ENCODE assay signal across 22 cellular contexts in genomic region chr7:1649751-1650326, GRCh38. TPM values are rescaled to one million over a fixed set of nuclear protein-coding genes. Genes with fewer than 3 reads are reported as not detected.
DNase-seq lines count a peak whose midpoint lies in the region; ATAC-seq, FAIRE-seq and TF ChIP-seq lines count a peak whose summit lies in the region.
"Had no signal": no experiment of that assay in that cellular context is flagged by ENCODE, and none has a peak within 500 bp of the region (broad histone marks: within the 10 kb centered on the region; RNA-seq: fewer than 3 reads in every experiment).

No MANE protein-coding gene starts in this region.

- H3K79me2 ChIP-seq in K562 (ENCODE audit: control insufficient read depth, insufficient read depth, low read length), result no peaks in the 10 kb centered on the region

- peak overlapping the region; percentile 10 for H2BK120ac ChIP-seq in neuronal stem cell (ENCODE audit: low read depth, low read length)

- peak overlapping the region; percentile 43 for H3K23ac ChIP-seq in neuronal stem cell (ENCODE audit: low read depth, low read length, poor library complexity)

- H3K27me3 ChIP-seq in BLaER1 (no peaks in the 10 kb centered on the region), Caco-2 (replicated peaks; ENCODE audit: control insufficient read depth, insufficient read depth, low read length) (no peaks in the 10 kb centered on the region), K562 (ENCODE audit: control insufficient read depth in 2 of 2, insufficient read depth in 2 of 2, low read length in 2 of 2) (peaks cover 4 to 43% of the 10 kb centered on the region in 2 experiments; a peak in 3 of 5 replicates), neuronal stem cell (ENCODE audit: control insufficient read depth in 3 of 3, insufficient read depth in 3 of 3, low read depth in 1 of 3, low read length in 3 of 3) (peaks cover 0 to 16% (median 0%) of the 10 kb centered on the region in 3 experiments), tibial artery (peaks cover 0 to 60% of the 10 kb centered on the region in 2 donors)
- H3K27me3 ChIP-seq: MG63 had no signal

- H2AFZ ChIP-seq in K562 (ENCODE audit: low read depth, low read length) (no peak overlapping the region), neuronal stem cell (ENCODE audit: low read length) (no peak overlapping the region)

- no peaks in the 10 kb centered on the region for H3K36me3 Mint-ChIP-seq in Caco-2 (ENCODE audit: insufficient read depth, unreplicated experiment)
- H3K36me3 Mint-ChIP-seq: CD8-positive, alpha-beta T cell had no signal

- H4K20me1 ChIP-seq in BLaER1 (no peaks in the 10 kb centered on the region), K562 (replicated peaks; ENCODE audit: control insufficient read depth, insufficient read depth, low read length) (0 out of 2 replicates have a peak, but pooled peaks cover 7% of the 10 kb centered on the region)

- H3K4me3 ChIP-seq in BLaER1 (peak overlapping the region; percentile 24; the same call in 1 of the 2 replicates), Caco-2 (ENCODE audit: low read depth, low read length) (no peak overlapping the region), K562 (no peak overlapping the region), neuronal stem cell (ENCODE audit: low read length in 2 of 2) (no peak overlapping the region), lower leg skin (ENCODE audit: low read depth, poor library complexity, severe bottlenecking) (no peak overlapping the region), tibial artery (no peak overlapping the region)
- H3K4me3 ChIP-seq: A549, MG63 had no signal

- peak overlapping the region; percentile 46 for H3K27ac Mint-ChIP-seq in Caco-2 (ENCODE audit: unreplicated experiment)
- H3K27ac Mint-ChIP-seq: CD8-positive, alpha-beta T cell; H9 had no signal

- intact Hi-C loops in Caco-2 (cut with micrococcal nuclease; ENCODE audit: unreplicated experiment) (no loop called here), K562 (cut with micrococcal nuclease) (loop anchor here (10.0 kb wide), 1 partner anchor 55 kb away; no protein-coding TSS in a partner anchor), lower leg skin (cut with DNase I; ENCODE audit: low total_unique reads) (no loop called here), tibial artery (cut with DNase I; ENCODE audit: low total_unique reads) (no loop called here)

- CTCF ChIA-PET in Caco-2 (lab: Charles Lee), result no interaction called here
- CTCF ChIA-PET in K562 (lab: Yijun Ruan, JAX; ENCODE audit: low intra/inter-chr PET ratio), result no interaction called here

- no peaks in the 10 kb centered on the region for H3K9me1 ChIP-seq in K562 (ENCODE audit: control insufficient read depth, insufficient read depth, low read length)

- peak overlapping the region; percentile 96 for H3K4me2 ChIP-seq in BLaER1
- H3K4me2 ChIP-seq in K562 (ENCODE audit: insufficient read depth, low read length), result no peak overlapping the region
- no peak overlapping the region for H3K4me2 ChIP-seq in neuronal stem cell (ENCODE audit: insufficient read depth, low read length, poor library complexity, severe bottlenecking)
- H3K4me2 ChIP-seq: A549 had no signal

- H3K36me3 ChIP-seq in BLaER1 (no peaks in the 10 kb centered on the region), Caco-2 (ENCODE audit: control insufficient read depth, insufficient read depth, low read length) (no peaks in the 10 kb centered on the region), K562 (ENCODE audit: control insufficient read depth, insufficient read depth, low read length) (no peaks in the 10 kb centered on the region), neuronal stem cell (replicated peaks in 1 of 2; ENCODE audit: control insufficient read depth in 2 of 2, insufficient read depth in 2 of 2, low read length in 2 of 2) (no peaks in the 10 kb centered on the region), tibial artery (no peaks in the 10 kb centered on the region)
- H3K36me3 ChIP-seq: MG63 had no signal

- no peak overlapping the region for H2BK5ac ChIP-seq in neuronal stem cell (ENCODE audit: low read length)

- no peaks in the 10 kb centered on the region for H3K4me1 Mint-ChIP-seq in Caco-2 (ENCODE audit: low read depth, unreplicated experiment)

- H3K27me3 Mint-ChIP-seq in Caco-2 (ENCODE audit: insufficient read depth, unreplicated experiment), result peaks cover 6% of the 10 kb centered on the region

- H3K9me3 Mint-ChIP-seq in Caco-2 (ENCODE audit: unreplicated experiment), result no peaks in the 10 kb centered on the region
- H3K9me3 Mint-ChIP-seq: CD8-positive, alpha-beta T cell; H9 had no signal

- TF ChIP-seq POLR2A in K562 (conservative IDR thresholded peaks at IDR 0.05) (no peak), lower leg skin (IDR thresholded peaks at IDR 0.05) (no peak)

- H4K91ac ChIP-seq in neuronal stem cell (ENCODE audit: low read depth, low read length, poor library complexity), result no peak overlapping the region

- no peak for TF ChIP-seq RAD21 in K562 (CRISPR knock-in tag; conservative IDR thresholded peaks at IDR 0.05 in 1 of 2, IDR thresholded peaks at IDR 0.05 in 1 of 2)

- peak overlapping the region; percentile 26 for H4K8ac ChIP-seq in neuronal stem cell (ENCODE audit: low read depth, low read length)

- H3K9me3 ChIP-seq in BLaER1 (no peaks in the 10 kb centered on the region), Caco-2 (no peaks in the 10 kb centered on the region), K562 (replicated peaks; ENCODE audit: control insufficient read depth, insufficient read depth, low read depth, low read length) (no peaks in the 10 kb centered on the region), neuronal stem cell (replicated peaks in 1 of 2; ENCODE audit: control insufficient read depth in 2 of 2, insufficient read depth in 1 of 2, low read depth in 1 of 2, low read length in 2 of 2) (peaks cover 0 to 2% of the 10 kb centered on the region in 2 donors), tibial artery (no peaks in the 10 kb centered on the region)
- H3K9me3 ChIP-seq: A549, MG63 had no signal

- H3K4me3 Mint-ChIP-seq in Caco-2 (ENCODE audit: unreplicated experiment), result no peak overlapping the region
- H3K4me3 Mint-ChIP-seq: CD8-positive, alpha-beta T cell; H9 had no signal

- 36% methylated on average over 8 of the region's 9 CpGs for whole genome bisulfite sequencing in K562 (ENCODE audit: insufficient coverage, low coverage, missing lambda C conversion rate)
- no CpG with 5 or more reads among the region's 9 CpGs for WGBS in neuronal stem cell (ENCODE audit: extremely low coverage in 2 of 2, insufficient read length in 2 of 2, insufficient replicate concordance in 1 of 2), 2 donors
- WGBS in lower leg skin, 2 donors, result 91 to 94% methylated on average over 9 of the region's 9 CpGs

- ATAC-seq in K562, result no peak
- ATAC-seq: CD8-positive, alpha-beta T cell; SK-N-SH treated with all-trans-retinoic acid at 6 μM for 48 hours had no signal

- in situ Hi-C loops in K562 (cut with MboI), result no loop called here

- no peak overlapping the region for H3K4ac ChIP-seq in neuronal stem cell (ENCODE audit: low read length)

- no peak for FAIRE-seq in K562 (lab: Jason Lieb, UNC)
- FAIRE-seq: A549 had no signal

- no peak overlapping the region for H2BK15ac ChIP-seq in neuronal stem cell (ENCODE audit: low read length)

- no peak overlapping the region for H2BK12ac ChIP-seq in neuronal stem cell (ENCODE audit: low read length)

- peaks cover 89% of the 10 kb centered on the region for H3K4me1 ChIP-seq in BLaER1
- H3K4me1 ChIP-seq in Caco-2, result no peaks in the 10 kb centered on the region
- H3K4me1 ChIP-seq in K562 (replicated peaks in 1 of 2; ENCODE audit: control insufficient read depth in 2 of 2, insufficient read depth in 2 of 2, low read length in 2 of 2), result peaks cover 16 to 58% of the 10 kb centered on the region in 2 experiments; a peak in 4 of 5 replicates
- peaks cover 13 to 24% of the 10 kb centered on the region in 2 donors for H3K4me1 ChIP-seq in neuronal stem cell (ENCODE audit: control insufficient read depth in 2 of 2, insufficient read depth in 1 of 2, low read depth in 1 of 2, low read length in 2 of 2)
- peaks cover 13 to 27% (median 25%) of the 10 kb centered on the region in 4 donors for H3K4me1 ChIP-seq in tibial artery
- H3K4me1 ChIP-seq: A549 had no signal

- H3K27ac ChIP-seq in BLaER1 (peak overlapping the region; percentile 96), K562 (ENCODE audit: extremely low read depth, low read depth, low read length) (no peak overlapping the region), neuronal stem cell (replicated peaks; ENCODE audit: low read length) (no peak overlapping the region), tibial artery (no peak overlapping the region)
- H3K27ac ChIP-seq: A549, C4-2B, RWPE1 had no signal

- H3K9ac ChIP-seq in BLaER1, result peak overlapping the region; percentile 40; the same call in 1 of the 2 replicates
- H3K9ac ChIP-seq in K562 (ENCODE audit: insufficient read depth in 1 of 2, low read depth in 2 of 2, low read length in 2 of 2), result no peak overlapping the region
- no peak overlapping the region for H3K9ac ChIP-seq in neuronal stem cell (ENCODE audit: low read depth, low read length, poor library complexity)

- H3K79me1 ChIP-seq in neuronal stem cell (ENCODE audit: low read depth, low read length), result peaks cover 4% of the 10 kb centered on the region

- no peak for TF ChIP-seq EP300 in K562 (IDR thresholded peaks at IDR 0.05; ENCODE audit: low read length)

- POLR2A ChIA-PET in Caco-2 (lab: Charles Lee), result no interaction called here
- POLR2A ChIA-PET in K562 (lab: Yijun Ruan, JAX), result interaction anchor here (0.7 to 0.8 kb wide), 2 partner anchors 19 to 27 kb away, joined by 4 read pairs; no protein-coding TSS in a partner anchor

- H2AK5ac ChIP-seq in neuronal stem cell (ENCODE audit: low read depth, low read length), result peak overlapping the region; percentile 82

- BruUV-seq in Caco-2 (replicated peaks; lab: Mats Ljungman, UMichigan), result no TSS peak
- no TSS peak for BruUV-seq in K562 (replicated peaks; lab: Mats Ljungman, UMichigan)

- TF ChIP-seq CTCF in Caco-2 (IDR thresholded peaks at IDR 0.05; ENCODE audit: insufficient read depth in 1 of 2, low read depth in 1 of 2, low read length in 1 of 2, severe bottlenecking in 1 of 2, unreplicated experiment in 1 of 2), result no peak
- TF ChIP-seq CTCF in K562 (IDR thresholded peaks at IDR 0.05 in 2 of 3, conservative IDR thresholded peaks at IDR 0.05 in 1 of 3; ENCODE audit: insufficient read depth in 2 of 3, low read depth in 1 of 3, low read length in 3 of 3), result 0 out of 6 replicates have a peak, but pooled peaks of 2 of the 3 experiments have one; percentile 7 to 13
- TF ChIP-seq CTCF in lower leg skin (IDR thresholded peaks at IDR 0.05), result no peak
- no peak for TF ChIP-seq CTCF in tibial artery (IDR thresholded peaks at IDR 0.05)

- DNase-seq in Caco-2 (no peak), K562 (ENCODE audit: extremely low read depth in 1 of 4, low spot score in 3 of 4) (no peak), neuronal stem cell (ENCODE audit: low spot score) (no peak), lower leg skin (ENCODE audit: low spot score in 2 of 2) (no peak), hypothalamus (lab: John Stamatoyannopoulos, UW) (no peak), tibial artery (no peak)
- DNase-seq: AML-193; CD8-positive, alpha-beta T cell; DMS79 treated with DMSO at 0.1 percent for 48 hours; GF-D8; H9; Kasumi-1; MG63; NCI-H1105 treated with DMSO at 0.1 percent for 48 hours; NCI-H2029; NCI-H446 treated with DMSO at 0.1 percent for 48 hours; NCI-H526 treated with DMSO at 0.1 percent for 48 hours had no signal

- H3K14ac ChIP-seq in neuronal stem cell (ENCODE audit: low read length), result no peak overlapping the region

- H3K18ac ChIP-seq in neuronal stem cell (ENCODE audit: low read length), result no peak overlapping the region

RNA-seq across cellular contexts. Expression of gene ELFN1, which starts 20.2 kb away (rescaled TPM):
- 2.3 TPM in 2 replicates for total RNA-seq in Caco-2 (2022)
- total RNA-seq in K562 (2011; cell fraction: chromatin; rRNA removed; ENCODE audit: low replicate concordance), result 0.25 TPM in 1 of 2 replicates, not detected in the other
- 0.39 and 0.67 TPM in 2 replicates for total RNA-seq in K562 (2011; cell fraction: nucleolus; rRNA removed)
- total RNA-seq in K562 (2011; cell fraction: nucleoplasm; rRNA removed), result 0.07 and 0.31 TPM in 2 replicates
- 0.23 and 0.45 TPM in 2 replicates for total RNA-seq in K562 (2014; rRNA removed)
- total RNA-seq in K562 (2014; rRNA removed; fragmentation: Illumina TruSeq; extraction: Trizol), result 0.04 and 0.06 TPM in 2 replicates
- 0.08 and 0.18 TPM in 2 replicates for total RNA-seq in K562 (2015; rRNA removed; fragmentation: Illumina TruSeq; extraction: Trizol)
- total RNA-seq in K562 (2021), result 0.45 and 0.64 TPM in 2 replicates
- 0.13 and 0.41 TPM in 2 replicates for polyA plus RNA-seq in K562 (2011; rRNA removed)
- polyA plus RNA-seq in K562 (2011; cell fraction: cytosol; rRNA removed), result 0.44 and 0.81 TPM in 2 replicates
- polyA plus RNA-seq in K562 (2011; cell fraction: nucleus; rRNA removed), result 0.26 and 0.31 TPM in 2 replicates
- polyA plus RNA-seq in K562 (2012), result 0.35 and 0.39 TPM in 2 replicates
- 0.06 and 0.28 TPM in 2 replicates for polyA plus RNA-seq in K562 (2014; fragmentation: Illumina TruSeq; extraction: Trizol)
- not detected for polyA plus RNA-seq in K562 (2014; fragmentation: Nextera tagmentation; extraction: Ambion mirVana)
- polyA plus RNA-seq in K562 (2014; rRNA removed), result 0.11 and 0.33 TPM in 2 replicates
- polyA minus RNA-seq in K562 (2011; rRNA and poly(A)+ RNA removed), result 0.07 and 0.15 TPM in 2 replicates
- 0.38 and 1.0 TPM in 2 replicates for polyA minus RNA-seq in K562 (2011; cell fraction: cytosol; rRNA and poly(A)+ RNA removed)
- polyA minus RNA-seq in K562 (2011; cell fraction: nucleus; rRNA and poly(A)+ RNA removed), result 0.13 and 0.44 TPM in 2 replicates
- polyA plus RNA-seq in neuronal stem cell (2013, experiment 1 of 2), result 15.6 TPM
- 16.3 TPM for polyA plus RNA-seq in neuronal stem cell (2013, experiment 2 of 2)
- total RNA-seq in lower leg skin, result 1 to 10 TPM; 1.2 to 2.6 (median 1.8) TPM
- total RNA-seq: CD8-positive, alpha-beta T cell had no signal

Comparison
In these comparisons a context has a peak if more than half of its experiments do, and no peak if none do; other contexts are left out.
1. CTCF ChIP-seq: peak in K562 (2 of 3); none in Caco-2 (0 of 2), lower leg skin (0 of 3) and tibial artery (0 of 2).